Comparison of ENCODE assay signal across 8 cellular contexts in the genomic region with DNA sequence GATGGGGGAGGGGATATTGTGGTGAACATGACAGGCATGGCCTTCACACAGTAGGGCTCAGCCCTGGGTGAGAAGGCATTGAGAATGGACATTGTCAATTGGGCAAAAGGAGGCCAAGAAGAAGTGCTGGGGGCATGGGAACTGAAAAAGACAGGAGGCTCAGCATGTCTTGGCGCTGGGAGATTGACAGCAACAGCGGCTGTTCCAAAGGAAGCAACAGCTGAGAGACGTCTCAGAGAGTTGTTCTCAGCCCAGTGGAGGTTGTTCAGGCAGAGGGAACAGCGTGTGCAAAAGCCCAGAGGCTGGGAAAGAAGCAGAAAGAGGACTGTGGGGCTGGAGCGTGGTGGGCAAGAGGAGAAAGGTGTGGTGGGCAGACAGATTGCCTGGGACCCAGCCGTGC. TPM values are rescaled to one million over a fixed set of nuclear protein-coding genes. Genes with fewer than 3 reads are reported as not detected.
DNase-seq lines count a peak whose midpoint lies in the region; ATAC-seq, FAIRE-seq and TF ChIP-seq lines count a peak whose summit lies in the region.
"Not testable (repeated sequence)": the region's sequence is repeated elsewhere in the genome, so short reads cannot be mapped to it uniquely, and the experiment has no call there.

No MANE protein-coding gene starts in this region.

- POLR2A ChIA-PET in CD4-positive, alpha-beta T cell (lab: Charles Lee), result interaction anchor here (1.1 kb wide), 1 partner anchor 72 kb away, joined by 6 read pairs; no protein-coding TSS in a partner anchor
- POLR2A ChIA-PET in activated B cell treated with CpG ODN at 0.5 μM for 24 hours (lab: Charles Lee), result not testable (repeated sequence)

- H3K36me3 ChIP-seq in KMS-11 (ENCODE audit: insufficient read depth); astrocyte (ENCODE audit: insufficient read depth, low read length): not testable (repeated sequence)

- not testable (repeated sequence) for H3K27me3 ChIP-seq in CD4-positive, alpha-beta T cell (ENCODE audit: control insufficient read depth, insufficient read depth, low read length); KMS-11 (ENCODE audit: insufficient read depth, low read depth); astrocyte (ENCODE audit: insufficient read depth, low read length)

- not testable (repeated sequence) for H3K4me1 Mint-ChIP-seq in CD4-positive, alpha-beta T cell (ENCODE audit: low read depth); activated B cell treated with CpG ODN at 0.5 μM for 24 hours; activated T-cell treated with anti-CD3 and anti-CD28 coated beads, Interleukin-2, amount 50 U/mL, for 72 hours (ENCODE audit: low read depth); astrocyte (ENCODE audit: low read depth, unreplicated experiment); mesothelial cell of epicardium; nephron progenitor cell; type B pancreatic cell (ENCODE audit: unreplicated experiment)

- not testable (repeated sequence) for H3K4me3 ChIP-seq in KMS-11 (IDR thresholded peaks at IDR 0.05; ENCODE audit: insufficient read depth, low read depth, low read length); astrocyte (ENCODE audit: insufficient read depth, low read depth, low read length)

- intact Hi-C loops in CD4-positive, alpha-beta T cell (cut with DNase I, micrococcal nuclease), result loop anchor here in 1 of 2 experiments (10.0 kb wide), 1 partner anchor 101 kb away; no protein-coding TSS in a partner anchor
- intact Hi-C loops in activated B cell treated with CpG ODN at 0.5 μM for 24 hours (cut with micrococcal nuclease), result not testable (repeated sequence)

- not testable (repeated sequence) for H3K4me1 ChIP-seq in KMS-11 (ENCODE audit: low read depth, poor library complexity, severe bottlenecking); astrocyte (ENCODE audit: insufficient read depth, low read length)

- not testable (repeated sequence) for H3K9me3 Mint-ChIP-seq in CD4-positive, alpha-beta T cell; activated B cell treated with CpG ODN at 0.5 μM for 24 hours; activated T-cell treated with anti-CD3 and anti-CD28 coated beads, Interleukin-2, amount 50 U/mL, for 72 hours; astrocyte (ENCODE audit: unreplicated experiment); mesothelial cell of epicardium; nephron progenitor cell; type B pancreatic cell

- H3K4me2 ChIP-seq in KMS-11; astrocyte (ENCODE audit: low read length): not testable (repeated sequence)

- peaks cover 24% of the 10 kb centered on the region for H3K27me3 Mint-ChIP-seq in CD4-positive, alpha-beta T cell
- H3K27me3 Mint-ChIP-seq in activated B cell treated with CpG ODN at 0.5 μM for 24 hours (peaks cover 32% of the 10 kb centered on the region), astrocyte (ENCODE audit: low read depth, unreplicated experiment) (peaks cover 59% of the 10 kb centered on the region), mesothelial cell of epicardium (ENCODE audit: low read depth) (peaks cover 71% of the 10 kb centered on the region), nephron progenitor cell (ENCODE audit: low read depth, poor library complexity) (peaks cover 63% of the 10 kb centered on the region), type B pancreatic cell (peaks cover 59% of the 10 kb centered on the region)
- peaks cover 58% of the 10 kb centered on the region for H3K27me3 Mint-ChIP-seq in activated T-cell treated with anti-CD3 and anti-CD28 coated beads, Interleukin-2, amount 50 U/mL, for 72 hours (ENCODE audit: low read depth)

- not testable (repeated sequence) for TF ChIP-seq CTCF in CD4-positive, alpha-beta T cell (IDR thresholded peaks at IDR 0.05); KMS-11 (conservative IDR thresholded peaks at IDR 0.05; ENCODE audit: low read depth, low read length); activated B cell treated with CpG ODN at 0.5 μM for 24 hours (IDR thresholded peaks at IDR 0.05); astrocyte (IDR thresholded peaks at IDR 0.05; ENCODE audit: insufficient read depth, low read depth, low read length); mesothelial cell of epicardium (IDR thresholded peaks at IDR 0.05; ENCODE audit: unreplicated experiment); nephron progenitor cell (IDR thresholded peaks at IDR 0.05); type B pancreatic cell (conservative IDR thresholded peaks at IDR 0.05)

- not testable (repeated sequence) for H3K27ac Mint-ChIP-seq in CD4-positive, alpha-beta T cell; activated T-cell treated with anti-CD3 and anti-CD28 coated beads, Interleukin-2, amount 50 U/mL, for 72 hours; mesothelial cell of epicardium; nephron progenitor cell; type B pancreatic cell
- H3K27ac Mint-ChIP-seq in activated B cell treated with CpG ODN at 0.5 μM for 24 hours (peak overlapping the region; percentile 46), astrocyte (ENCODE audit: unreplicated experiment) (peak overlapping the region; percentile 58)

- H3K4me3 Mint-ChIP-seq in CD4-positive, alpha-beta T cell, result peak overlapping the region; percentile 78
- peak overlapping the region; percentile 53 for H3K4me3 Mint-ChIP-seq in activated B cell treated with CpG ODN at 0.5 μM for 24 hours
- peak overlapping the region; percentile 33 to 39 for H3K4me3 Mint-ChIP-seq in activated T-cell treated with anti-CD3 and anti-CD28 coated beads, Interleukin-2, amount 50 U/mL, for 72 hours
- H3K4me3 Mint-ChIP-seq in astrocyte (ENCODE audit: unreplicated experiment), result peak overlapping the region; percentile 57
- H3K4me3 Mint-ChIP-seq in mesothelial cell of epicardium, result peak overlapping the region; percentile 51
- peak overlapping the region; percentile 37 for H3K4me3 Mint-ChIP-seq in nephron progenitor cell
- H3K4me3 Mint-ChIP-seq in type B pancreatic cell, result peak overlapping the region; percentile 73

- not testable (repeated sequence) for H3K9ac ChIP-seq in KMS-11; astrocyte (ENCODE audit: low read length)

- not testable (repeated sequence) for H3K36me3 Mint-ChIP-seq in CD4-positive, alpha-beta T cell (ENCODE audit: low read depth); activated B cell treated with CpG ODN at 0.5 μM for 24 hours (ENCODE audit: low read depth); activated T-cell treated with anti-CD3 and anti-CD28 coated beads, Interleukin-2, amount 50 U/mL, for 72 hours (ENCODE audit: insufficient read depth in 2 of 2); astrocyte (ENCODE audit: low read depth, unreplicated experiment); mesothelial cell of epicardium; nephron progenitor cell (ENCODE audit: low read depth); type B pancreatic cell

- CTCF ChIA-PET in CD4-positive, alpha-beta T cell (lab: Charles Lee), result interaction anchor here (0.6 to 1.1 kb wide), 8 partner anchors 36 to 97 kb away, joined by 3 to 9 read pairs (median 4); partner anchors contain the start of gene NDUFS8
- CTCF ChIA-PET in activated B cell treated with CpG ODN at 0.5 μM for 24 hours (lab: Charles Lee), result interaction anchor here (0.7 to 1.6 kb wide), 6 partner anchors 38 to 151 kb away, joined by 3 to 5 read pairs (median 4); partner anchors contain the start of gene NDUFS8

- not testable (repeated sequence) for H4K20me1 ChIP-seq in KMS-11 (ENCODE audit: insufficient read depth); astrocyte (ENCODE audit: insufficient read depth, low read length)

- not testable (repeated sequence) for H3K79me2 ChIP-seq in KMS-11 (ENCODE audit: insufficient read depth, low read depth); astrocyte (ENCODE audit: insufficient read depth, low read length)

- not testable (repeated sequence) for H3K9me3 ChIP-seq in CD4-positive, alpha-beta T cell (ENCODE audit: control insufficient read depth, low read length); astrocyte (ENCODE audit: insufficient read depth, low read depth, low read length)

- not testable (repeated sequence) for H3K27ac ChIP-seq in CD4-positive, alpha-beta T cell (ENCODE audit: low read depth, low read length); KMS-11; astrocyte (ENCODE audit: low read depth, low read length)

- not testable (repeated sequence) for FAIRE-seq in astrocyte (lab: Jason Lieb, UNC)

- ATAC-seq in CD4-positive, alpha-beta T cell (ENCODE audit: poor library complexity); activated B cell treated with CpG ODN at 0.5 μM for 24 hours (ENCODE audit: low read depth); activated T-cell treated with anti-CD3 and anti-CD28 coated beads, Interleukin-2, amount 50 U/mL, for 72 hours (replicated peaks in 1 of 2): not testable (repeated sequence)

- DNase-seq in CD4-positive, alpha-beta T cell; activated B cell treated with CpG ODN at 0.5 μM for 24 hours; activated T-cell treated with anti-CD3 and anti-CD28 coated beads, Interleukin-2, amount 50 U/mL, for 72 hours; astrocyte (ENCODE audit: low read depth); mesothelial cell of epicardium (ENCODE audit: low spot score in 2 of 2, unreplicated experiment in 2 of 2); nephron progenitor cell; type B pancreatic cell (ENCODE audit: extremely low spot score, unreplicated experiment): not testable (repeated sequence)

- H2AFZ ChIP-seq in KMS-11 (ENCODE audit: low read depth), result peak overlapping the region; percentile 85; the same call in 1 of the 2 replicates
- not testable (repeated sequence) for H2AFZ ChIP-seq in astrocyte (ENCODE audit: low read depth, low read length)

RNA-seq across cellular contexts. Expression of gene UNC93B1, which starts 47.7 kb away (rescaled TPM):
- total RNA-seq in CD4-positive, alpha-beta T cell, result 10 to 100 TPM; 21.3 to 22.0 TPM
- total RNA-seq in activated B cell treated with CpG ODN at 0.5 μM for 24 hours (117 and 133 TPM in 2 replicates), astrocyte (37.3 and 39.6 TPM in 2 replicates), mesothelial cell of epicardium (19.0 to 23.7 TPM (median 20.4 TPM) in 3 replicates), type B pancreatic cell (ENCODE audit: low replicate concordance) (13.0 and 13.7 TPM in 2 replicates)
- total RNA-seq in activated T-cell treated with anti-CD3 and anti-CD28 coated beads, Interleukin-2, amount 50 U/mL, for 72 hours, result 10 to 100 TPM in 1 of 2 donors, 1 to 10 TPM in 1; 8.0 to 16.7 TPM

RNA-seq across cellular contexts. Expression of gene ALDH3B1, which starts 53.9 kb away (rescaled TPM):
- total RNA-seq in CD4-positive, alpha-beta T cell, result under 1 TPM; 0.34 to 0.44 TPM
- total RNA-seq in activated B cell treated with CpG ODN at 0.5 μM for 24 hours (0.53 and 0.98 TPM in 2 replicates), astrocyte (1.1 and 1.3 TPM in 2 replicates), mesothelial cell of epicardium (1.4 to 1.8 TPM (median 1.7 TPM) in 3 replicates), type B pancreatic cell (ENCODE audit: low replicate concordance) (0.95 and 1.7 TPM in 2 replicates)
- under 1 TPM; 0.10 to 0.16 TPM for total RNA-seq in activated T-cell treated with anti-CD3 and anti-CD28 coated beads, Interleukin-2, amount 50 U/mL, for 72 hours
